ENCODE assay signal across 1 cellular context in the genomic region with DNA sequence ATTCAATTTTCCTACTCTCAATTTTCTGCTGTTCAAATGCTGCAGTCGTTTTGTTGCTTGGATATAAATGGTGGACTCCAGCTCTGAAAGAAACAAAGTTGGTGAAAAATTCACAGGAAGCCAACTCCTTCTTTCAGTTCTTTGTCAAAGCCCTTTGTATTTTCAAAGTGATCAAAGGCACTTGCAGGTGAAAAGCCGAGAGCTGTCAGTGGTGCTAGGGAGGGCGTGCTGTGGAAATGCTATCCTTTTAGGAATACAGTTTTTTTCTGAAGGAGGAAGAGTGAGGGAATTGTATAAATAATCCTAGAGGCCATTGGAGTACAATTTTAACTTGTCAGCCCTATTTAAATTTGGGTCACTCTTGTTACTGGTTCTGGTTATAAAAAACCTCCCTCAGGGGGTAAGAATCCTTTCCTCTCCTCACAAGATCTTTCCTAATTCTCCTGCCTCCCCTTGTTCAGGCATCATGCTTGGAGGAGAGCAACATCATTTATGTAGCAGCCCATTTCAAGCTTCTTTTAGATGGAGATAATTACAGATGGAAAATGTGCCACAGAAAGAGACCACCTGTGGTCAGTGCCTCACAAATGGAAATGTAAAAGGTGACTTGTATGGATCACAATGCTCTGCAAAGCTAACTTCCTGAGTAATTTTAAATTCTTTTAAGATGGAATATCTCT.
TF ChIP-seq lines count a peak whose summit lies in the region.

No MANE protein-coding gene starts in this region.

TF ChIP-seq in H1, 55 proteins besides CTCF, POLR2A, EP300 and RAD21:
- TF ChIP-seq CREB1 (IDR thresholded peaks at IDR 0.05) (no peak), SIN3A (conservative IDR thresholded peaks at IDR 0.05 in 1 of 2, IDR thresholded peaks at IDR 0.05 in 1 of 2; ENCODE audit: low read depth in 1 of 2, low read length in 2 of 2) (0 out of 4 replicates have a peak, but pooled peaks of 1 of the 2 experiments have one; percentile 25)
